ENCODE assay signal across 11 cellular contexts in the genomic region with DNA sequence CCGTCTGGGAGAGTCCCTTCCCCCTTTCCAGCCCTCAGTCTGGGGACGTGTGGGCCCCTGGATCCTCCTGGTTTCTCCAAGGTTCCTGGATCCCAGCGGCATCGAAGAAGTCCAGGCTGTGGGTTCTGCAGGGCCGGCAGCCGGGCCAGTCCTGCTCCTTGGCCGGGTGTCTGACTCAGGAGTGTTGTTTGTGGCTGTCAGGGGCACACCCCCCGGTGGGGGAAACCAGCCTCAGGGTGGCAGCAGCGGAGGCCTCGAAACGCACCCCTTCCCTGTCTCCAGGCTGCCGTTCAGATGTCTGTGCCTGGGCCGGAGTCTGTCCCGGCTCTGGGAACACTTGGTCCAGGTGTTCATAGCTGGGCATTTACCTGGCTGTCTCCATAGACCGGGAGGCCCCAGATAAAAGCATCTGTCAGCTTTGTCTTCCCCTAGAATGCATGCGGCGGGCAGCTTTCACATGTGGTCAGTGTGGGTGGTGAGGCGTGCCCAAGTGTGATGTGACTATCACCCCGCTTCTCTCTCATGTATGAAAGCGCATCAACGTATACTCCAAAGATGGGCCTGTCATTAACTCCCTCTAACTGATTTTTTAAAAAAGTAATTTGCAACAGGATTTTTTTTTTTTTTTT. TPM values are rescaled to one million over a fixed set of nuclear protein-coding genes. Genes with fewer than 3 reads are reported as not detected.
A peak's percentile ranks its signal among the peaks of the same experiment; 100 is the strongest.
DNase-seq lines count a peak whose midpoint lies in the region; ATAC-seq and TF ChIP-seq lines count a peak whose summit lies in the region.
"Had no signal": no experiment of that assay in that cellular context is flagged by ENCODE, and none has a peak within 500 bp of the region (broad histone marks: within the 10 kb centered on the region; RNA-seq: fewer than 3 reads in every experiment).

No MANE protein-coding gene starts in this region.

- H3K4me3 Mint-ChIP-seq in activated CD4-positive, alpha-beta T cell treated with anti-CD3 and anti-CD28 coated beads, Interleukin-2, amount 10 ng/mL, durations not matched to agents 7 days and 5 days = peak overlapping the region; percentile 12

- ATAC-seq in GM18498 (IDR thresholded peaks at IDR 0.05; ENCODE audit: unreplicated experiment) (peak; percentile 41), GM21526 (IDR thresholded peaks at IDR 0.05; ENCODE audit: low FRiP score, unreplicated experiment) (no peak)
- peak; percentile 62 to 81 for ATAC-seq in activated naive CD4-positive, alpha-beta T cell treated with anti-CD3 and anti-CD28 coated beads, Interleukin-2, amount 50 U/mL, for 72 hours

- H3K4me1 Mint-ChIP-seq in activated CD4-positive, alpha-beta T cell treated with anti-CD3 and anti-CD28 coated beads, Interleukin-2, amount 10 ng/mL, durations not matched to agents 7 days and 5 days = peaks cover 70% of the 10 kb centered on the region

- POLR2A ChIA-PET in activated CD4-positive, alpha-beta T cell treated with anti-CD3 and anti-CD28 coated beads, Interleukin-2, amount 10 ng/mL, durations not matched to agents 7 days and 5 days (lab: Charles Lee) = no interaction called here

- peaks cover 25% of the 10 kb centered on the region for H3K27me3 Mint-ChIP-seq in activated CD4-positive, alpha-beta T cell treated with anti-CD3 and anti-CD28 coated beads, Interleukin-2, amount 10 ng/mL, durations not matched to agents 7 days and 5 days

- peaks cover 15% of the 10 kb centered on the region for H3K36me3 Mint-ChIP-seq in activated CD4-positive, alpha-beta T cell treated with anti-CD3 and anti-CD28 coated beads, Interleukin-2, amount 10 ng/mL, durations not matched to agents 7 days and 5 days (ENCODE audit: low read depth)
- H3K36me3 Mint-ChIP-seq in activated naive CD4-positive, alpha-beta T cell treated with anti-CD3 and anti-CD28 coated beads, Interleukin-2, amount 50 U/mL, for 72 hours = no peaks in the 10 kb centered on the region

- no peak for TF ChIP-seq POLR2A in erythroblast (IDR thresholded peaks at IDR 0.05; ENCODE audit: low read length)

- DNase-seq in activated CD4-positive, alpha-beta T cell treated with anti-CD3 and anti-CD28 coated beads, Interleukin-2, amount 10 ng/mL, durations not matched to agents 7 days and 5 days = peak; percentile 47
- peak; percentile 61 to 72 for DNase-seq in activated naive CD4-positive, alpha-beta T cell treated with anti-CD3 and anti-CD28 coated beads, Interleukin-2, amount 50 U/mL, for 72 hours (ENCODE audit: low spot score in 2 of 2)
- DNase-seq in stimulated activated CD4-positive, alpha-beta T cell treated with anti-CD3 and anti-CD28 coated beads, TNF-alpha, amount 100 ng/mL, for 48 hours (ENCODE audit: low read depth in 3 of 3) = peak in 2 of 3 donors; percentile 54 to 55
- DNase-seq in NCI-H226 (no peak), erythroblast (lab: John Stamatoyannopoulos, UW) (no peak), MV-4-11 (lab: John Stamatoyannopoulos, UW) (no peak)
- DNase-seq: COR-L47, NCI-H526 treated with DMSO at 0.1 percent for 48 hours, SK-N-SH had no signal

- CTCF ChIA-PET in activated CD4-positive, alpha-beta T cell treated with anti-CD3 and anti-CD28 coated beads, Interleukin-2, amount 10 ng/mL, durations not matched to agents 7 days and 5 days (lab: Charles Lee) = interaction anchor here (1.4 kb wide), 2 partner anchors 10 to 44 kb away, joined by 3 to 5 read pairs; no protein-coding TSS in a partner anchor

- H3K9me3 Mint-ChIP-seq in activated CD4-positive, alpha-beta T cell treated with anti-CD3 and anti-CD28 coated beads, Interleukin-2, amount 10 ng/mL, durations not matched to agents 7 days and 5 days = no peaks in the 10 kb centered on the region
- no peaks in the 10 kb centered on the region for H3K9me3 Mint-ChIP-seq in activated naive CD4-positive, alpha-beta T cell treated with anti-CD3 and anti-CD28 coated beads, Interleukin-2, amount 50 U/mL, for 72 hours

- H3K27ac Mint-ChIP-seq in activated CD4-positive, alpha-beta T cell treated with anti-CD3 and anti-CD28 coated beads, Interleukin-2, amount 10 ng/mL, durations not matched to agents 7 days and 5 days = peak overlapping the region; percentile 62
- H3K27ac Mint-ChIP-seq in activated naive CD4-positive, alpha-beta T cell treated with anti-CD3 and anti-CD28 coated beads, Interleukin-2, amount 50 U/mL, for 72 hours = no peak overlapping the region

RNA-seq across cellular contexts. Expression of a gene that starts 3.6 kb away (rescaled TPM):
- total RNA-seq in activated CD4-positive, alpha-beta T cell treated with anti-CD3 and anti-CD28 coated beads, Interleukin-2, amount 10 ng/mL, durations not matched to agents 7 days and 5 days = 10 to 100 TPM; 27.8 to 37.3 TPM
- under 1 TPM; 0.29 to 0.50 TPM for total RNA-seq in activated naive CD4-positive, alpha-beta T cell treated with anti-CD3 and anti-CD28 coated beads, Interleukin-2, amount 50 U/mL, for 72 hours

RNA-seq across cellular contexts. Expression of a gene that starts 43.2 kb away (rescaled TPM):
- total RNA-seq in activated CD4-positive, alpha-beta T cell treated with anti-CD3 and anti-CD28 coated beads, Interleukin-2, amount 10 ng/mL, durations not matched to agents 7 days and 5 days = under 1 TPM in 1 of 2 experiments, not detected in 1; 0.08 TPM
- under 1 TPM in 1 of 2 donors, not detected in 1; 0.10 TPM for total RNA-seq in activated naive CD4-positive, alpha-beta T cell treated with anti-CD3 and anti-CD28 coated beads, Interleukin-2, amount 50 U/mL, for 72 hours

Comparison
In these comparisons a context has a peak if more than half of its experiments do, and no peak if none do; other contexts are left out.
1. DNase-seq: peak in activated CD4-positive, alpha-beta T cell treated with anti-CD3 and anti-CD28 coated beads, Interleukin-2, amount 10 ng/mL, durations not matched to agents 7 days and 5 days (single experiment), activated naive CD4-positive, alpha-beta T cell treated with anti-CD3 and anti-CD28 coated beads, Interleukin-2, amount 50 U/mL, for 72 hours (2 of 2) and stimulated activated CD4-positive, alpha-beta T cell treated with anti-CD3 and anti-CD28 coated beads, TNF-alpha, amount 100 ng/mL, for 48 hours (2 of 3); none in NCI-H226 (single experiment), erythroblast (0 of 2) and MV-4-11 (single experiment).
2. RNA of a gene that starts 3.6 kb away (total RNA-seq): 27.8 to 37.3 TPM in activated CD4-positive, alpha-beta T cell treated with anti-CD3 and anti-CD28 coated beads, Interleukin-2, amount 10 ng/mL, durations not matched to agents 7 days and 5 days; 0.29 to 0.50 TPM in activated naive CD4-positive, alpha-beta T cell treated with anti-CD3 and anti-CD28 coated beads, Interleukin-2, amount 50 U/mL, for 72 hours; every median in the first group is over 10 times any median in the second.